In the genomic region with DNA sequence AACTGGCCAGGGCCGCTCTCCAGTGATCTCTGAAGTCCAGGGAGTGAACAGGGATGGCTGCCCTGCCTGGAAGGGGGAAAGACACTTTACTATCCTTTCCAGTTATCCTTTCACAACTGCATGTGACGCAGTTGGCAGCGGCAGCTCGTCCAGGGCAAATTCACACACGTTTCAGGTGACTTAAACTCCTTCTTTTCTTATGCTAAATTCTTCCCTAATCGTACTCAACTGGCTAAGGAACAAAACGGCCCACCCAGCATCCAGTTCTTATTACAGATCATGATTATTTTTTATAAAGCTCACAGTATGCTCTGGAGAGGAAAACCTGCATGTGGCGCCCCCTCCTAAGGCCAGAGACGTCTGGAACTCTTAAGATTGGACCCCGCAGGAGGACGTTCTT, we compare ENCODE assay signal across 24 cellular contexts.
DNase-seq lines count a peak whose midpoint lies in the region; ATAC-seq and TF ChIP-seq lines count a peak whose summit lies in the region.
"Had no signal": no experiment of that assay in that cellular context is flagged by ENCODE, and none has a peak within 500 bp of the region (broad histone marks: within the 10 kb centered on the region; RNA-seq: fewer than 3 reads in every experiment).

No MANE protein-coding gene starts in this region.

- no peaks in the 10 kb centered on the region for H3K9me2 ChIP-seq in SK-N-SH

- H3K4me3 ChIP-seq in SK-N-SH (ENCODE audit: low read depth in 2 of 2, low read length in 1 of 2) (no peak overlapping the region), HUES6 (ENCODE audit: low read depth, low read length) (no peak overlapping the region), coronary artery (no peak overlapping the region), testis (no peak overlapping the region), HAP-1 (no peak overlapping the region)
- H3K4me3 ChIP-seq: SJCRH30 had no signal

- in situ Hi-C loops in HAP-1 (cut with MboI; ENCODE audit: low sequenced_read_pairs): no loop called here

- H3K4me1 Mint-ChIP-seq in stimulated activated naive B cell treated with anti-CD40 and anti-IgM and Interleukin-4, amounts not matched to agents 10 μg/mL and 1 μg/mL and 100 μg/mL, for 72 hours: peaks cover 0 to 10% of the 10 kb centered on the region in 2 donors

- H3K4me1 ChIP-seq in SK-N-SH (ENCODE audit: control insufficient read depth in 1 of 2, insufficient read depth in 2 of 2, low read depth in 1 of 2, low read length in 1 of 2) (no peaks in the 10 kb centered on the region), HUES6 (ENCODE audit: control insufficient read depth, insufficient read depth, low read length) (peaks cover 43% of the 10 kb centered on the region), testis (no peaks in the 10 kb centered on the region), HAP-1 (no peaks in the 10 kb centered on the region)
- H3K4me1 ChIP-seq: SJCRH30 had no signal

- TF ChIP-seq POLR2A in testis (IDR thresholded peaks at IDR 0.05): no peak

- intact Hi-C loops in testis (cut with DNase I; ENCODE audit: low total_unique reads): no loop called here

- no peak overlapping the region for H3K27ac Mint-ChIP-seq in stimulated activated naive B cell treated with anti-CD40 and anti-IgM and Interleukin-4, amounts not matched to agents 10 μg/mL and 1 μg/mL and 100 μg/mL, for 72 hours
- H3K27ac Mint-ChIP-seq: HFFc6 had no signal

- H3K9me3 ChIP-seq in SK-N-SH (no peaks in the 10 kb centered on the region), HUES6 (ENCODE audit: control insufficient read depth, insufficient read depth, low read depth, low read length) (no peaks in the 10 kb centered on the region), testis (no peaks in the 10 kb centered on the region), HAP-1 (no peaks in the 10 kb centered on the region)
- H3K9me3 ChIP-seq: SJCRH30 had no signal

- TF ChIP-seq EP300 in SK-N-SH (IDR thresholded peaks at IDR 0.05; ENCODE audit: borderline replicate concordance in 1 of 2, low read depth in 1 of 2, low read length in 1 of 2): no peak

- no peaks in the 10 kb centered on the region for H3K27me3 Mint-ChIP-seq in stimulated activated naive B cell treated with anti-CD40 and anti-IgM and Interleukin-4, amounts not matched to agents 10 μg/mL and 1 μg/mL and 100 μg/mL, for 72 hours

- H3K4me2 ChIP-seq in SK-N-SH: peak overlapping the region; percentile 19; the same call in 1 of the 2 replicates

- no peak overlapping the region for H2AFZ ChIP-seq in SK-N-SH (ENCODE audit: low read depth)

- H3K36me3 ChIP-seq in SK-N-SH (replicated peaks in 1 of 2; ENCODE audit: control insufficient read depth in 1 of 2, insufficient read depth in 2 of 2, low read length in 1 of 2) (no peaks in the 10 kb centered on the region), HUES6 (ENCODE audit: control insufficient read depth, insufficient read depth, low read length) (no peaks in the 10 kb centered on the region), testis (ENCODE audit: low read depth, missing control alignments) (no peaks in the 10 kb centered on the region), HAP-1 (replicated peaks) (no peaks in the 10 kb centered on the region)
- H3K36me3 ChIP-seq: SJCRH30 had no signal

- POLR2A ChIA-PET in SK-N-SH (lab: Yijun Ruan, JAX): no interaction called here

- no peak for TF ChIP-seq RAD21 in SK-N-SH (IDR thresholded peaks at IDR 0.05; ENCODE audit: low read length)

- ATAC-seq in SK-N-SH treated with all-trans-retinoic acid at 6 μM for 48 hours: no peak
- ATAC-seq in stimulated activated naive B cell treated with anti-CD40 and anti-IgM and Interleukin-4, amounts not matched to agents 10 μg/mL and 1 μg/mL and 100 μg/mL, for 72 hours (replicated peaks): no peak
- ATAC-seq: PC-3, Right ventricle myocardium inferior had no signal

- CTCF ChIA-PET in SK-N-SH (lab: Yijun Ruan, JAX): no interaction called here

- DNase-seq in SK-N-SH (no peak), coronary artery (ENCODE audit: low spot score) (peak; percentile 14), testis (no peak), HAP-1 (ENCODE audit: low spot score in 2 of 2) (no peak)
- DNase-seq in stimulated activated naive B cell treated with anti-CD40 and anti-IgM and Interleukin-4, amounts not matched to agents 10 μg/mL and 1 μg/mL and 100 μg/mL, for 72 hours: no peak
- no peak for DNase-seq in activated CD4-positive, alpha-beta T cell treated with anti-CD3 and anti-CD28 coated beads for 4 hours
- DNase-seq: 8988T, DMS53, GDM1, HFFc6, Karpas-422, NCI-H1092 treated with DMSO at 0.1 percent for 48 hours, NCI-H1436, NCI-H187, NCI-H2081 treated with DMSO at 0.1 percent for 48 hours, NCI-H2171, NCI-H345, NCI-H510A treated with DMSO at 0.1 percent for 48 hours, PC-3, SJCRH30, T-helper 1 cell had no signal

- no peak overlapping the region for H3K27ac ChIP-seq in SK-N-SH (ENCODE audit: low read depth in 2 of 2, low read length in 1 of 2)
- H3K27ac ChIP-seq in HUES6 (ENCODE audit: low read depth, low read length): peak overlapping the region; percentile 89; the same call in 1 of the 2 replicates
- no peak overlapping the region for H3K27ac ChIP-seq in coronary artery
- H3K27ac ChIP-seq in testis: peak overlapping the region; percentile 25 to 29
- H3K27ac ChIP-seq: SJCRH30 had no signal

- 11% methylated on average over 11 of the region's 11 CpGs for WGBS in SK-N-SH (ENCODE audit: low lambda C conversion rate)
- WGBS in testis, 2 donors: 41 to 70% methylated on average over 11 of the region's 11 CpGs

- no peak overlapping the region for H3K4me3 Mint-ChIP-seq in stimulated activated naive B cell treated with anti-CD40 and anti-IgM and Interleukin-4, amounts not matched to agents 10 μg/mL and 1 μg/mL and 100 μg/mL, for 72 hours
- H3K4me3 Mint-ChIP-seq: HFFc6 had no signal

- H3K27me3 ChIP-seq in SK-N-SH (ENCODE audit: insufficient read depth) (peaks cover 8% of the 10 kb centered on the region; the same call in 1 of the 2 replicates), HUES6 (ENCODE audit: control insufficient read depth, insufficient read depth, low read length) (no peaks in the 10 kb centered on the region), testis (no peaks in the 10 kb centered on the region), HAP-1 (ENCODE audit: low read depth) (no peaks in the 10 kb centered on the region)

- no peaks in the 10 kb centered on the region for H3K36me3 Mint-ChIP-seq in stimulated activated naive B cell treated with anti-CD40 and anti-IgM and Interleukin-4, amounts not matched to agents 10 μg/mL and 1 μg/mL and 100 μg/mL, for 72 hours

- H3F3A ChIP-seq in SK-N-SH (replicated peaks; ENCODE audit: insufficient read depth): no peaks in the 10 kb centered on the region

- H4K20me1 ChIP-seq in SK-N-SH (ENCODE audit: insufficient read depth): no peaks in the 10 kb centered on the region

- H3K9ac ChIP-seq in SK-N-SH (no peak overlapping the region), HUES6 (ENCODE audit: low read length) (peak overlapping the region; percentile 77)

- H3K79me2 ChIP-seq in SK-N-SH (ENCODE audit: insufficient read depth): no peaks in the 10 kb centered on the region

- TF ChIP-seq CTCF in SK-N-SH (IDR thresholded peaks at IDR 0.05): no peak
- TF ChIP-seq CTCF in coronary artery (IDR thresholded peaks at IDR 0.05): no peak
- no peak for TF ChIP-seq CTCF in testis (IDR thresholded peaks at IDR 0.05)

- H3K9me3 Mint-ChIP-seq in stimulated activated naive B cell treated with anti-CD40 and anti-IgM and Interleukin-4, amounts not matched to agents 10 μg/mL and 1 μg/mL and 100 μg/mL, for 72 hours: peaks cover 4 to 5% of the 10 kb centered on the region in 2 donors

TF ChIP-seq in SK-N-SH, 30 proteins besides CTCF, POLR2A, EP300 and RAD21:
- TF ChIP-seq EZH2phosphoT487 (IDR thresholded peaks at IDR 0.05; ENCODE audit: borderline replicate concordance, low read depth) (no peak), ELF1 (IDR thresholded peaks at IDR 0.05) (no peak), RFX5 (IDR thresholded peaks at IDR 0.05; ENCODE audit: low read length) (no peak)

TF ChIP-seq in SK-N-SH treated with all-trans-retinoic acid at 6 μM for 48 hours, 23 proteins besides CTCF, POLR2A, EP300 and RAD21 (continues in another document):
- TF ChIP-seq ZNF70 (CRISPR knock-in tag; IDR thresholded peaks at IDR 0.05) (no peak), ZFP3 (CRISPR knock-in tag; IDR thresholded peaks at IDR 0.05) (no peak), ISL1 (CRISPR knock-in tag; IDR thresholded peaks at IDR 0.05) (no peak), TCF4 (CRISPR knock-in tag; IDR thresholded peaks at IDR 0.05; ENCODE audit: borderline replicate concordance) (no peak), ZNF8 (CRISPR knock-in tag; IDR thresholded peaks at IDR 0.05) (no peak), RARB (CRISPR knock-in tag; IDR thresholded peaks at IDR 0.05) (no peak), ZFP30 (CRISPR knock-in tag; IDR thresholded peaks at IDR 0.05) (no peak), OSR1 (CRISPR knock-in tag; IDR thresholded peaks at IDR 0.05) (no peak), ARNTL (CRISPR knock-in tag; IDR thresholded peaks at IDR 0.05; ENCODE audit: borderline replicate concordance, low read depth) (no peak), CSDC2 (CRISPR knock-in tag; IDR thresholded peaks at IDR 0.05) (no peak), ESRRG (CRISPR knock-in tag; IDR thresholded peaks at IDR 0.05) (no peak), GLIS3 (CRISPR knock-in tag; IDR thresholded peaks at IDR 0.05) (no peak), ZNF565 (CRISPR knock-in tag; conservative IDR thresholded peaks at IDR 0.05; ENCODE audit: low read depth) (no peak), TOX (CRISPR knock-in tag; IDR thresholded peaks at IDR 0.05; ENCODE audit: borderline replicate concordance) (no peak)
- TF ChIP-seq, protein P1, sequence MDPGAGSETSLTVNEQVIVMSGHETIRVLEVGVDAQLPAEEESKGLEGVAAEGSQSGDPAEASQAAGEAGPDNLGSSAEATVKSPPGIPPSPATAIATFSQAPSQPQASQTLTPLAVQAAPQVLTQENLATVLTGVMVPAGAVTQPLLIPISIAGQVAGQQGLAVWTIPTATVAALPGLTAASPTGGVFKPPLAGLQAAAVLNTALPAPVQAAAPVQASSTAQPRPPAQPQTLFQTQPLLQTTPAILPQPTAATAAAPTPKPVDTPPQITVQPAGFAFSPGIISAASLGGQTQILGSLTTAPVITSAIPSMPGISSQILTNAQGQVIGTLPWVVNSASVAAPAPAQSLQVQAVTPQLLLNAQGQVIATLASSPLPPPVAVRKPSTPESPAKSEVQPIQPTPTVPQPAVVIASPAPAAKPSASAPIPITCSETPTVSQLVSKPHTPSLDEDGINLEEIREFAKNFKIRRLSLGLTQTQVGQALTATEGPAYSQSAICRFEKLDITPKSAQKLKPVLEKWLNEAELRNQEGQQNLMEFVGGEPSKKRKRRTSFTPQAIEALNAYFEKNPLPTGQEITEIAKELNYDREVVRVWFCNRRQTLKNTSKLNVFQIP (CRISPR knock-in tag; IDR thresholded peaks at IDR 0.05; ENCODE audit: borderline replicate concordance, low read depth): no peak

Comparison
In these comparisons a context has a peak if more than half of its experiments do, and no peak if none do; other contexts are left out.
1. H3K27ac ChIP-seq: peak in HUES6 (single experiment) and testis (2 of 2); none in SK-N-SH (0 of 2) and coronary artery (0 of 2).